Comparison of ENCODE assay signal across 8 cellular contexts in the genomic region with DNA sequence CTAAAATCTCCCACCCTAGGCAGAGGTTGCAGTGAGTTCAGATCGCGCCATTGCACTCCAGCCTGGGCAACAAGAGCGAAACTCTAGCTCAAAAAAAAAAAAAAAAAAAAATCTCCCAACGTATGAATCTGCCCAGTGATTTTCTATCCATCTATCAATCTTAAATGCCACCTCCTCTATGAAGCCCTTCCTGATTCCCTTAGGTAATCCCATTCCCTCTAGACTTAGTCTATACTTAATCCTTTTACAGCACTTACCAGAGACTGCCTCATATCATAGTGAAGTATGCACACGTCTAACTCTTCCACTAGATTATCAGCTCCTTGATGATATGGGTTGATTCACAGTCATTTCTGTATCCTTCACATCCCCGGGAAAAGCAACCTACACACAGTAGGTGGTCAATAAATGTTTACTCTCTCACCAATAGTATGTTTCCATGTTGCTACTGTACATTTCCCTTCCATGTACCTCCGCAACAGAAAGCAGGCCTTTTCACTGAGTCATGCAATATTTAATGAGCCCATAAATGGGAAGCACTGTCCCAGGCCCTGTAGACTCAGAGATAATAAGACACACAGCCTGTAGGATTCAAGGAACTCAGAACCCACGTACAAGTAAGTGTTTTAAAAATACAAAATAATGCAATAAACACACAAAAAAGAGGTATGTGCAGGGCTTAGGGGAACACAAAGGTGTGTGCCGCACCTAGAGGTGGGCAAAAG. TPM values are rescaled to one million over a fixed set of nuclear protein-coding genes. Genes with fewer than 3 reads are reported as not detected.
DNase-seq lines count a peak whose midpoint lies in the region; TF ChIP-seq lines count a peak whose summit lies in the region.

No MANE protein-coding gene starts in this region.

- H3K9ac ChIP-seq in endocrine pancreas (ENCODE audit: control insufficient read depth, insufficient read depth, low read length) = peak overlapping the region; percentile 94

- WGBS in ovary, 3 donors = 75 to 78% (median 78%) methylated on average over 9 of the region's 9 CpGs

- H3K27ac ChIP-seq in ovary = no peak overlapping the region

- H3K9me3 ChIP-seq in endocrine pancreas (ENCODE audit: control insufficient read depth, low read length) (no peaks in the 10 kb centered on the region), ovary (no peaks in the 10 kb centered on the region)

- H3K27me3 ChIP-seq in endocrine pancreas (ENCODE audit: control insufficient read depth, insufficient read depth, low read length) = no peaks in the 10 kb centered on the region
- H3K27me3 ChIP-seq in ovary = no peaks in the 10 kb centered on the region

- TF ChIP-seq EP300 in ovary (IDR thresholded peaks at IDR 0.05) = no peak

- TF ChIP-seq CTCF in ovary (IDR thresholded peaks at IDR 0.05) = no peak

- TF ChIP-seq POLR2A in ovary (IDR thresholded peaks at IDR 0.05) = no peak

- H3K4me3 ChIP-seq in endocrine pancreas (ENCODE audit: control insufficient read depth, insufficient read depth, low read length) (peak overlapping the region; percentile 92), ovary (peak overlapping the region; percentile 90)

- H3K36me3 ChIP-seq in endocrine pancreas (ENCODE audit: control insufficient read depth, insufficient read depth, low read length) (peaks cover 6% of the 10 kb centered on the region), ovary (no peaks in the 10 kb centered on the region)

- intact Hi-C loops in ovary (cut with DNase I) = no loop called here

- H3K4me1 ChIP-seq in endocrine pancreas (ENCODE audit: control insufficient read depth, insufficient read depth, low read length) = peaks cover 9% of the 10 kb centered on the region
- H3K4me1 ChIP-seq in ovary (ENCODE audit: insufficient read depth) = peaks cover 11% of the 10 kb centered on the region

- DNase-seq in ELF-1 (ENCODE audit: low read depth, low spot score) (peak; percentile 8), NCI-H82 treated with DMSO at 0.1 percent for 48 hours (lab: John Stamatoyannopoulos, UW; ENCODE audit: unreplicated experiment) (peak; percentile 10), ovary (no peak), retina (no peak), amygdala (lab: John Stamatoyannopoulos, UW) (no peak), NCI-H1105 treated with DMSO at 0.1 percent for 48 hours (lab: John Stamatoyannopoulos, UW) (no peak), SKM-1 (lab: John Stamatoyannopoulos, UW; ENCODE audit: unreplicated experiment) (no peak)

RNA-seq across cellular contexts. Expression of a gene that starts 1.2 kb away (rescaled TPM):
- 10 to 100 TPM; 30.5 to 75.1 (median 50.3) TPM for total RNA-seq in ovary
- polyA plus RNA-seq in ovary = 10 to 100 TPM; 33.1 to 75.7 TPM

RNA-seq across cellular contexts. Expression of a gene that starts 1.4 kb away (rescaled TPM):
- 10 to 100 TPM in 5 of 7 donors, 1 to 10 TPM in 2; 5.1 to 20.8 (median 15.2) TPM for total RNA-seq in ovary
- polyA plus RNA-seq in ovary = 10 to 100 TPM in 1 of 2 donors, 1 to 10 TPM in 1; 6.9 to 16.9 TPM

Comparison
In these comparisons a context has a peak if more than half of its experiments do, and no peak if none do; other contexts are left out.
1. DNase-seq: peak in ELF-1 (single experiment) and NCI-H82 treated with DMSO at 0.1 percent for 48 hours (single experiment); none in ovary (0 of 5), retina (single experiment), amygdala (0 of 56), NCI-H1105 treated with DMSO at 0.1 percent for 48 hours (single experiment) and SKM-1 (single experiment).